22 cellular contexts compared by ENCODE assay signal in genomic region chrX:123083924-123084323, GRCh38.
DNase-seq lines count a peak whose midpoint lies in the region; ATAC-seq, FAIRE-seq and TF ChIP-seq lines count a peak whose summit lies in the region.
"Had no signal": no experiment of that assay in that cellular context is flagged by ENCODE, and none has a peak within 500 bp of the region (broad histone marks: within the 10 kb centered on the region; RNA-seq: fewer than 3 reads in every experiment).

No MANE protein-coding gene starts in this region.

- no peak for FAIRE-seq in astrocyte (lab: Jason Lieb, UNC)
- FAIRE-seq: G401.6, GM12878 had no signal

- H3K4me3 ChIP-seq in astrocyte (ENCODE audit: insufficient read depth, low read depth, low read length) = no peak overlapping the region
- no peak overlapping the region for H3K4me3 ChIP-seq in smooth muscle cell
- no peak overlapping the region for H3K4me3 ChIP-seq in gastroesophageal sphincter
- H3K4me3 ChIP-seq: BLaER1, body of pancreas, GM12878, left lung, neural progenitor cell, thoracic aorta had no signal

- H3K4me1 Mint-ChIP-seq in astrocyte (ENCODE audit: low read depth, unreplicated experiment) = peaks cover 30% of the 10 kb centered on the region
- H3K4me1 Mint-ChIP-seq: activated naive CD4-positive, alpha-beta T cell treated with anti-CD3 and anti-CD28 coated beads, Interleukin-2, amount 10 ng/mL, durations not matched to agents 7 days and 5 days; IgD-negative memory B cell; stimulated activated effector memory CD8-positive, alpha-beta T cell treated with anti-CD3 and anti-CD28 coated beads, Interleukin-12 subunit alpha, Interleukin-12 subunit beta, amount 100 ng/mL, for 72 hours had no signal

- no peak for TF ChIP-seq EP300 in gastroesophageal sphincter (IDR thresholded peaks at IDR 0.05)

- H3K27me3 ChIP-seq in astrocyte (ENCODE audit: insufficient read depth, low read length) (no peaks in the 10 kb centered on the region), smooth muscle cell (ENCODE audit: low read depth) (no peaks in the 10 kb centered on the region), gastroesophageal sphincter (no peaks in the 10 kb centered on the region)
- H3K27me3 ChIP-seq: body of pancreas, left lung, neural progenitor cell had no signal

- 41% methylated on average over 2 of the region's 2 CpGs for WGBS in smooth muscle cell (ENCODE audit: low lambda C conversion rate)
- 31 to 47% methylated on average over 2 of the region's 2 CpGs for WGBS in gastroesophageal sphincter (ENCODE audit: low coverage in 1 of 2), 2 donors

- no peaks in the 10 kb centered on the region for H3K9me3 Mint-ChIP-seq in astrocyte (ENCODE audit: unreplicated experiment)
- H3K9me3 Mint-ChIP-seq: activated CD4-positive, alpha-beta memory T cell treated with anti-CD3 and anti-CD28 coated beads for 36 hours; activated naive CD4-positive, alpha-beta T cell treated with anti-CD3 and anti-CD28 coated beads, Interleukin-2, amount 10 ng/mL, durations not matched to agents 7 days and 5 days; neural progenitor cell; stimulated activated effector memory CD8-positive, alpha-beta T cell treated with anti-CD3 and anti-CD28 coated beads, Interleukin-12 subunit alpha, Interleukin-12 subunit beta, amount 100 ng/mL, for 72 hours had no signal

- H3K4me3 Mint-ChIP-seq in astrocyte (ENCODE audit: unreplicated experiment) = no peak overlapping the region
- H3K4me3 Mint-ChIP-seq: activated CD4-positive, alpha-beta memory T cell treated with anti-CD3 and anti-CD28 coated beads for 36 hours; activated naive CD4-positive, alpha-beta T cell treated with anti-CD3 and anti-CD28 coated beads, Interleukin-2, amount 10 ng/mL, durations not matched to agents 7 days and 5 days; IgD-negative memory B cell; neural progenitor cell; stimulated activated effector memory CD8-positive, alpha-beta T cell treated with anti-CD3 and anti-CD28 coated beads, Interleukin-12 subunit alpha, Interleukin-12 subunit beta, amount 100 ng/mL, for 72 hours had no signal

- H3K79me2 ChIP-seq in astrocyte (ENCODE audit: insufficient read depth, low read length) = no peaks in the 10 kb centered on the region
- no peaks in the 10 kb centered on the region for H3K79me2 ChIP-seq in smooth muscle cell (ENCODE audit: low read depth)

- TF ChIP-seq POLR2A in gastroesophageal sphincter (IDR thresholded peaks at IDR 0.05) = no peak

- H3K4me1 ChIP-seq in astrocyte (ENCODE audit: insufficient read depth, low read length) = peaks cover 12% of the 10 kb centered on the region
- H3K4me1 ChIP-seq in smooth muscle cell (ENCODE audit: low read depth) = no peaks in the 10 kb centered on the region
- H3K4me1 ChIP-seq in gastroesophageal sphincter = no peaks in the 10 kb centered on the region
- H3K4me1 ChIP-seq: BLaER1, body of pancreas, left lung, neural progenitor cell had no signal

- peak; percentile 7 for DNase-seq in GM04503 (ENCODE audit: low read depth)
- DNase-seq in astrocyte (ENCODE audit: low read depth) = peak; percentile 60
- peak; percentile 26 for DNase-seq in fibroblast of the conjunctiva (ENCODE audit: low read depth)
- DNase-seq in smooth muscle cell (lab: John Stamatoyannopoulos, UW; ENCODE audit: unreplicated experiment) = no peak
- DNase-seq in T-helper 9 cell = no peak
- DNase-seq: activated CD4-positive, alpha-beta memory T cell treated with anti-CD3 and anti-CD28 coated beads for 36 hours; activated naive CD4-positive, alpha-beta T cell treated with anti-CD3 and anti-CD28 coated beads, Interleukin-2, amount 10 ng/mL, durations not matched to agents 7 days and 5 days; body of pancreas; left lung; MM.1S; NCI-H748 treated with DMSO at 0.1 percent for 48 hours; SHP77; T-helper 1 cell had no signal

- H3K27ac ChIP-seq in astrocyte (ENCODE audit: low read depth, low read length) (peak overlapping the region; percentile 58), smooth muscle cell (ENCODE audit: low read depth) (peak overlapping the region; percentile 85), gastroesophageal sphincter (no peak overlapping the region)
- H3K27ac ChIP-seq: BLaER1, body of pancreas, left lung, neural progenitor cell, thoracic aorta had no signal

- H3K27me3 Mint-ChIP-seq in astrocyte (ENCODE audit: low read depth, unreplicated experiment) = no peaks in the 10 kb centered on the region
- H3K27me3 Mint-ChIP-seq: activated CD4-positive, alpha-beta memory T cell treated with anti-CD3 and anti-CD28 coated beads for 36 hours; activated naive CD4-positive, alpha-beta T cell treated with anti-CD3 and anti-CD28 coated beads, Interleukin-2, amount 10 ng/mL, durations not matched to agents 7 days and 5 days; IgD-negative memory B cell had no signal

- H3K36me3 Mint-ChIP-seq in astrocyte (ENCODE audit: low read depth, unreplicated experiment) = no peaks in the 10 kb centered on the region
- H3K36me3 Mint-ChIP-seq: activated CD4-positive, alpha-beta memory T cell treated with anti-CD3 and anti-CD28 coated beads for 36 hours; activated naive CD4-positive, alpha-beta T cell treated with anti-CD3 and anti-CD28 coated beads, Interleukin-2, amount 10 ng/mL, durations not matched to agents 7 days and 5 days; neural progenitor cell; stimulated activated effector memory CD8-positive, alpha-beta T cell treated with anti-CD3 and anti-CD28 coated beads, Interleukin-12 subunit alpha, Interleukin-12 subunit beta, amount 100 ng/mL, for 72 hours had no signal

- no peak overlapping the region for H3K4me2 ChIP-seq in astrocyte (ENCODE audit: low read length)
- H3K4me2 ChIP-seq in smooth muscle cell = peak overlapping the region; percentile 42
- H3K4me2 ChIP-seq: BLaER1, neural progenitor cell had no signal

- peak overlapping the region; percentile 93 for H3K27ac Mint-ChIP-seq in astrocyte (ENCODE audit: unreplicated experiment)
- H3K27ac Mint-ChIP-seq: activated CD4-positive, alpha-beta memory T cell treated with anti-CD3 and anti-CD28 coated beads for 36 hours; activated naive CD4-positive, alpha-beta T cell treated with anti-CD3 and anti-CD28 coated beads, Interleukin-2, amount 10 ng/mL, durations not matched to agents 7 days and 5 days; IgD-negative memory B cell; neural progenitor cell; stimulated activated effector memory CD8-positive, alpha-beta T cell treated with anti-CD3 and anti-CD28 coated beads, Interleukin-12 subunit alpha, Interleukin-12 subunit beta, amount 100 ng/mL, for 72 hours had no signal

- no peaks in the 10 kb centered on the region for H3K36me3 ChIP-seq in astrocyte (ENCODE audit: insufficient read depth, low read length)
- no peaks in the 10 kb centered on the region for H3K36me3 ChIP-seq in smooth muscle cell (ENCODE audit: low read depth)
- no peaks in the 10 kb centered on the region for H3K36me3 ChIP-seq in gastroesophageal sphincter
- H3K36me3 ChIP-seq: BLaER1, left lung, neural progenitor cell, thoracic aorta had no signal

- H3K9me3 ChIP-seq in astrocyte (ENCODE audit: insufficient read depth, low read depth, low read length) (no peaks in the 10 kb centered on the region), smooth muscle cell (replicated peaks; ENCODE audit: low read depth) (no peaks in the 10 kb centered on the region), gastroesophageal sphincter (no peaks in the 10 kb centered on the region)
- H3K9me3 ChIP-seq: BLaER1, body of pancreas, left lung, thoracic aorta had no signal

- H2AFZ ChIP-seq in astrocyte (ENCODE audit: low read depth, low read length) = no peak overlapping the region
- H2AFZ ChIP-seq in smooth muscle cell (ENCODE audit: low read depth) = no peak overlapping the region
- H2AFZ ChIP-seq: neural progenitor cell had no signal

- no peak overlapping the region for H3K9ac ChIP-seq in astrocyte (ENCODE audit: low read length)
- H3K9ac ChIP-seq in smooth muscle cell (ENCODE audit: low read depth) = peak overlapping the region; percentile 57
- H3K9ac ChIP-seq: BLaER1, neural progenitor cell had no signal

- H3F3A ChIP-seq in smooth muscle cell (ENCODE audit: low read depth) = no peaks in the 10 kb centered on the region

- H4K20me1 ChIP-seq in astrocyte (ENCODE audit: insufficient read depth, low read length) (no peaks in the 10 kb centered on the region), smooth muscle cell (ENCODE audit: low read depth) (no peaks in the 10 kb centered on the region)
- H4K20me1 ChIP-seq: BLaER1 had no signal

- ATAC-seq in GM18861 (IDR thresholded peaks at IDR 0.05; ENCODE audit: unreplicated experiment) = no peak
- no peak for ATAC-seq in gastroesophageal sphincter
- ATAC-seq: body of pancreas; GM12878; left lung; stimulated activated effector memory CD8-positive, alpha-beta T cell treated with anti-CD3 and anti-CD28 coated beads, Interleukin-12 subunit alpha, Interleukin-12 subunit beta, amount 100 ng/mL, for 72 hours had no signal

- TF ChIP-seq CTCF in astrocyte (IDR thresholded peaks at IDR 0.05; ENCODE audit: insufficient read depth, low read depth, low read length) = no peak
- TF ChIP-seq CTCF in smooth muscle cell (IDR thresholded peaks at IDR 0.05; ENCODE audit: borderline replicate concordance, insufficient read depth, poor library complexity, severe bottlenecking) = no peak
- TF ChIP-seq CTCF in gastroesophageal sphincter (IDR thresholded peaks at IDR 0.05) = no peak

Comparison
In these comparisons a context has a peak if more than half of its experiments do, and no peak if none do; other contexts are left out.
1. DNase-seq: peak in GM04503 (single experiment), astrocyte (single experiment) and fibroblast of the conjunctiva (single experiment); none in smooth muscle cell (single experiment) and T-helper 9 cell (single experiment).
2. H3K27ac ChIP-seq: peak in astrocyte (single experiment) and smooth muscle cell (single experiment); none in gastroesophageal sphincter (0 of 4).